Comparison of ENCODE assay signal across 8 cellular contexts in the genomic region with DNA sequence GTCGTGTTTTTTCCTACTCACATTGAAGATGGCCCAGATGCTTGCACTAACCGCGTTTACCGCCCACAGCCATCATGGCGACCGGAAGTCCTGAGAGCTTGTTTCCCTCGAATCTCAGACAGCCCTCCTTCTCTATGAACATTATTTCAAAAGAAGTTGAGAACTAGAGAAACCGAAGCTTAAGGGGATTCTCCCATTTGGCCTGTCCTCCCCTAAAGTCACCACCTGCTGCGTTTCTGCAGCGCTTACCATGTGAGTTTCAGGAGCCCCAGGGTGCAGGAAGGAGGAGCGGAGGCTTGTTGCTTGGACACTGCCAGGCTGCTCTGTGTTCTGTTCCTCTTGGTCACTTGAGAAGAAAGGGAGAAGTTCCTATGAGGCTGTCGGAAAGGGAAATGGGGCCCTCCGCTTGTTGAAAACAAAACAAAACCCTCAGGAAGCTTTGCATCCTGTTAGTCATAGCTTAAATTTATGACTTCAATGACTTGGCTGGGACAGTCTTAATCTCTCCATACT. TPM values are rescaled to one million over a fixed set of nuclear protein-coding genes. Genes with fewer than 3 reads are reported as not detected.
DNase-seq lines count a peak whose midpoint lies in the region; ATAC-seq and TF ChIP-seq lines count a peak whose summit lies in the region.

No MANE protein-coding gene starts in this region.

- ATAC-seq in GM18861 (IDR thresholded peaks at IDR 0.05; ENCODE audit: unreplicated experiment) (peak; percentile 31), HG03457 (IDR thresholded peaks at IDR 0.05; ENCODE audit: unreplicated experiment) (no peak)
- peak; percentile 82 for ATAC-seq in activated CD8-positive, alpha-beta T cell treated with anti-CD3 and anti-CD28 coated beads for 36 hours

- DNase-seq in HL-60 (ENCODE audit: low read depth in 1 of 2, low spot score in 1 of 2) (peak; percentile 87 to 92), germinal center (ENCODE audit: low spot score) (peak; percentile 45), NCI-H524 treated with DMSO at 0.1 percent for 48 hours (lab: John Stamatoyannopoulos, UW) (no peak), HT-29 (ENCODE audit: low spot score) (no peak)
- DNase-seq in activated CD8-positive, alpha-beta T cell treated with anti-CD3 and anti-CD28 coated beads for 36 hours = peak; percentile 95
- DNase-seq in stimulated activated CD4-positive, alpha-beta T cell treated with anti-CD3 and anti-CD28 coated beads, Interleukin-2, amount 100 ng/mL, for 24 hours = peak; percentile 76 to 80

- CTCF ChIA-PET in activated CD8-positive, alpha-beta T cell treated with anti-CD3 and anti-CD28 coated beads for 36 hours (lab: Charles Lee) = interaction anchor here (1.3 to 2.3 kb wide), 4 partner anchors 10 to 97 kb away, joined by 3 to 10 read pairs (median 4); no protein-coding TSS in a partner anchor

- H3K4me1 Mint-ChIP-seq in activated CD8-positive, alpha-beta T cell treated with anti-CD3 and anti-CD28 coated beads for 36 hours (ENCODE audit: low read depth) = peaks cover 65% of the 10 kb centered on the region

- no peak for TF ChIP-seq CTCF in HL-60 (IDR thresholded peaks at IDR 0.05; ENCODE audit: insufficient read depth, low read length)
- TF ChIP-seq CTCF in activated CD8-positive, alpha-beta T cell treated with anti-CD3 and anti-CD28 coated beads for 36 hours (IDR thresholded peaks at IDR 0.05) = no peak

- peak overlapping the region; percentile 98 for H3K27ac ChIP-seq in HL-60 (replicated peaks)

- no peaks in the 10 kb centered on the region for H3K27me3 Mint-ChIP-seq in activated CD8-positive, alpha-beta T cell treated with anti-CD3 and anti-CD28 coated beads for 36 hours

- peaks cover 41% of the 10 kb centered on the region for H3K36me3 Mint-ChIP-seq in activated CD8-positive, alpha-beta T cell treated with anti-CD3 and anti-CD28 coated beads for 36 hours (ENCODE audit: low read depth)

- POLR2A ChIA-PET in activated CD8-positive, alpha-beta T cell treated with anti-CD3 and anti-CD28 coated beads for 36 hours (lab: Charles Lee) = interaction anchor here (0.6 to 1.9 kb wide), 10 partner anchors 9 to 152 kb away, joined by 3 to 15 read pairs (median 4); a partner anchor contains a TSS

- no peaks in the 10 kb centered on the region for H3K9me3 Mint-ChIP-seq in activated CD8-positive, alpha-beta T cell treated with anti-CD3 and anti-CD28 coated beads for 36 hours

- H3K27ac Mint-ChIP-seq in activated CD8-positive, alpha-beta T cell treated with anti-CD3 and anti-CD28 coated beads for 36 hours = peak overlapping the region; percentile 99

- intact Hi-C loops in activated CD8-positive, alpha-beta T cell treated with anti-CD3 and anti-CD28 coated beads for 36 hours (cut with micrococcal nuclease) = no loop called here

- H3K27me3 ChIP-seq in HL-60 (ENCODE audit: insufficient read depth, poor library complexity, severe bottlenecking) = no peaks in the 10 kb centered on the region

- peak overlapping the region; percentile 85 for H3K4me3 Mint-ChIP-seq in activated CD8-positive, alpha-beta T cell treated with anti-CD3 and anti-CD28 coated beads for 36 hours

- peak overlapping the region; percentile 53 for H3K4me3 ChIP-seq in HL-60 (replicated peaks; ENCODE audit: insufficient read depth, low read length)

RNA-seq across cellular contexts. Expression of a gene that starts 6.2 kb away (rescaled TPM):
- 100 to 1,000 TPM; 109 TPM for total RNA-seq in activated CD8-positive, alpha-beta T cell treated with anti-CD3 and anti-CD28 coated beads for 36 hours
- 7.8 and 8.2 TPM in 2 replicates for total RNA-seq in HT-29 (2014; rRNA removed; shearing (Covaris generic))

RNA-seq across cellular contexts. Expression of a gene that starts 20.3 kb away (rescaled TPM):
- under 1 TPM; 0.36 TPM for total RNA-seq in activated CD8-positive, alpha-beta T cell treated with anti-CD3 and anti-CD28 coated beads for 36 hours
- not detected in 2 replicates for total RNA-seq in HT-29 (2014; rRNA removed; shearing (Covaris generic))

Comparison
In these comparisons a context has a peak if more than half of its experiments do, and no peak if none do; other contexts are left out.
1. DNase-seq: peak in HL-60 (2 of 2), activated CD8-positive, alpha-beta T cell treated with anti-CD3 and anti-CD28 coated beads for 36 hours (single experiment), germinal center (single experiment) and stimulated activated CD4-positive, alpha-beta T cell treated with anti-CD3 and anti-CD28 coated beads, Interleukin-2, amount 100 ng/mL, for 24 hours (2 of 2); none in NCI-H524 treated with DMSO at 0.1 percent for 48 hours (single experiment) and HT-29 (single experiment).
2. RNA of a gene that starts 6.2 kb away (total RNA-seq): 109 TPM in activated CD8-positive, alpha-beta T cell treated with anti-CD3 and anti-CD28 coated beads for 36 hours; 7.8 to 8.2 TPM in HT-29; every median in the first group is over 10 times any median in the second.